Comparison of ENCODE assay signal across 1 cellular context in genomic region chr11:9232482-9232881, GRCh38.
TF ChIP-seq lines count a peak whose summit lies in the region.

No MANE protein-coding gene starts in this region.

TF ChIP-seq in GM23338, 12 proteins besides CTCF, POLR2A, EP300 and RAD21 (continued from another document):
- TF ChIP-seq ZNF462 (CRISPR knock-in tag; IDR thresholded peaks at IDR 0.05) (no peak), ZNF114 (CRISPR knock-in tag; IDR thresholded peaks at IDR 0.05) (no peak)
